Comparison of ENCODE assay signal across 13 cellular contexts in the genomic region with DNA sequence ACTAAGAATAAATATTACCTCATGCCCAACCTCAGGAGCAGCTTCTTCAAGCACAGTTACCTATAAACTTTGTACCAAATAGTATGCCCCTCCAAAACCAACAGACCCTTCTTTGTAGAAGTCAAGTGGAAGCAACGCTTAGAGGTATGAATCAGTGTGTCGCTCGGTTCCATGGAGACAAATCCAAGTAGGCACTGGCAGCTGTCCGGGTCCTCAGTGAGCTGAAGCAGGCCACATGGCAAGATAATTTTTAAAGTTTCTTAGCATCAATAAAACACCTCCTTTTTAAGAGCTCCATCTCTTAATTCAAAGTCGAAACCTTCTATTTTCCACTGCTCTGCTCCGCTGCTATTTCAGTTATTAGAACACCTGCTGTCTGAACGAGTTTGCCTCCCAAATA.
"Had no signal": no experiment of that assay in that cellular context is flagged by ENCODE, and none has a peak within 500 bp of the region (broad histone marks: within the 10 kb centered on the region; RNA-seq: fewer than 3 reads in every experiment).

No MANE protein-coding gene starts in this region.

- H3K4me3 Mint-ChIP-seq: neural crest cell; stimulated activated naive CD8-positive, alpha-beta T cell treated with anti-CD3 and anti-CD28 coated beads, Interleukin-15, Interleukin-2, amounts not matched to agents 100 ng/mL and 50 ng/mL, for 24 hours had no signal

- H3K4me1 Mint-ChIP-seq: neural crest cell had no signal

- H3K27me3 Mint-ChIP-seq: stimulated activated naive CD8-positive, alpha-beta T cell treated with anti-CD3 and anti-CD28 coated beads, Interleukin-15, Interleukin-2, amounts not matched to agents 100 ng/mL and 50 ng/mL, for 24 hours had no signal

- H3K27ac Mint-ChIP-seq: stimulated activated naive CD8-positive, alpha-beta T cell treated with anti-CD3 and anti-CD28 coated beads, Interleukin-15, Interleukin-2, amounts not matched to agents 100 ng/mL and 50 ng/mL, for 24 hours had no signal

- ATAC-seq: body of pancreas, left ventricle myocardium superior, pancreas had no signal

- DNase-seq: activated naive CD4-positive, alpha-beta T cell treated with anti-CD3 and anti-CD28 coated beads, Interleukin-2, amount 50 U/mL, for 16 hours; amniotic stem cell; body of pancreas; central memory CD4-positive, alpha-beta T cell; effector memory CD4-positive, alpha-beta T cell; kidney; left ventricle myocardium superior; mesendoderm; pancreas; stimulated activated CD4-positive, alpha-beta T cell treated with anti-CD3 and anti-CD28 coated beads, Interleukin-2, amount 100 ng/mL, for 48 hours; upper lobe of right lung had no signal

- H3K9me3 Mint-ChIP-seq: neural crest cell had no signal
